17 cellular contexts compared by ENCODE assay signal in genomic region chr2:180717588-180717987, GRCh38.
DNase-seq lines count a peak whose midpoint lies in the region; FAIRE-seq and TF ChIP-seq lines count a peak whose summit lies in the region.
"Had no signal": no experiment of that assay in that cellular context is flagged by ENCODE, and none has a peak within 500 bp of the region (broad histone marks: within the 10 kb centered on the region; RNA-seq: fewer than 3 reads in every experiment).

No MANE protein-coding gene starts in this region.

- H3K9me1 ChIP-seq in keratinocyte (ENCODE audit: control insufficient read depth, extremely low read depth, insufficient read depth, low read length), result no peaks in the 10 kb centered on the region

- peak; percentile 45 for DNase-seq in M059J (ENCODE audit: low read depth)
- DNase-seq in WERI-Rb-1, result peak; percentile 15
- no peak for DNase-seq in keratinocyte (ENCODE audit: low read depth, low spot score)
- DNase-seq in NCI-H510A treated with DMSO at 0.1 percent for 48 hours (lab: John Stamatoyannopoulos, UW), result no peak
- DNase-seq in middle frontal gyrus (ENCODE audit: extremely low spot score, low spot score), result no peak
- no peak for DNase-seq in NCI-H1930 (lab: John Stamatoyannopoulos, UW)
- no peak for DNase-seq in NCI-H1694 (lab: John Stamatoyannopoulos, UW)
- DNase-seq: AML-193; CD4-positive, alpha-beta T cell; DMS79 treated with DMSO at 0.1 percent for 48 hours; EL; H9 had no signal

- dilution Hi-C loops in keratinocyte (cut with MboI; ENCODE audit: extremely low pct_ligation_motif_present, low sequenced_read_pairs), result no loop called here

- no peaks in the 10 kb centered on the region for H3K4me1 ChIP-seq in keratinocyte (ENCODE audit: control insufficient read depth, extremely low read depth, insufficient read depth, low read length)

- H3K4me3 ChIP-seq in WERI-Rb-1 (ENCODE audit: low read depth, low read length) (no peak overlapping the region), keratinocyte (ENCODE audit: control insufficient read depth in 2 of 3, extremely low read depth in 1 of 3, insufficient read depth in 2 of 3, low read depth in 1 of 3, low read length in 3 of 3) (no peak overlapping the region)
- H3K4me3 ChIP-seq: A549, GM12878 had no signal

- no peak overlapping the region for H3K9ac ChIP-seq in keratinocyte (ENCODE audit: control insufficient read depth, extremely low read depth, insufficient read depth, low read length)

- H2AFZ ChIP-seq in keratinocyte (ENCODE audit: control insufficient read depth, low read length), result no peak overlapping the region

- no peaks in the 10 kb centered on the region for H3K9me3 ChIP-seq in WERI-Rb-1 (ENCODE audit: severe bottlenecking)
- H3K9me3 ChIP-seq in keratinocyte (ENCODE audit: control insufficient read depth, low read depth, low read length), result no peaks in the 10 kb centered on the region

- H3K27ac ChIP-seq in WERI-Rb-1 (no peak overlapping the region), keratinocyte (ENCODE audit: control insufficient read depth, insufficient read depth, low read length) (no peak overlapping the region)
- H3K27ac ChIP-seq: A549, C4-2B had no signal

- H3K36me3 ChIP-seq in WERI-Rb-1 (no peaks in the 10 kb centered on the region), keratinocyte (ENCODE audit: control insufficient read depth in 2 of 2, extremely low read depth in 1 of 2, insufficient read depth in 2 of 2, low read length in 2 of 2) (no peaks in the 10 kb centered on the region)

- H3K79me2 ChIP-seq in keratinocyte (ENCODE audit: control insufficient read depth, insufficient read depth, low read length), result no peaks in the 10 kb centered on the region

- H4K20me1 ChIP-seq in keratinocyte (ENCODE audit: control insufficient read depth, extremely low read depth, insufficient read depth, low read length), result no peaks in the 10 kb centered on the region

- H3K27me3 ChIP-seq in WERI-Rb-1 (ENCODE audit: insufficient read depth, low read depth, severe bottlenecking), result no peaks in the 10 kb centered on the region
- H3K27me3 ChIP-seq in keratinocyte (ENCODE audit: control insufficient read depth, extremely low read depth, insufficient read depth, low read length), result no peaks in the 10 kb centered on the region

- FAIRE-seq in keratinocyte (lab: Jason Lieb, UNC), result peak; percentile 13
- FAIRE-seq: A549, GM12878, GM19239, H1 had no signal

- TF ChIP-seq CTCF in WERI-Rb-1 (IDR thresholded peaks at IDR 0.05; ENCODE audit: low read depth, low read length), result no peak
- TF ChIP-seq CTCF in keratinocyte (optimal IDR thresholded peaks at IDR 0.05 in 1 of 3, IDR thresholded peaks at IDR 0.05 in 1 of 3, conservative IDR thresholded peaks at IDR 0.05 in 1 of 3; ENCODE audit: extremely low read depth in 1 of 3, insufficient read depth in 2 of 3, low read length in 3 of 3), result no peak

- no peak overlapping the region for H3K4me2 ChIP-seq in keratinocyte (ENCODE audit: control insufficient read depth, extremely low read depth, insufficient read depth, low read depth, low read length)
- H3K4me2 ChIP-seq: A549 had no signal

Comparison
In these comparisons a context has a peak if more than half of its experiments do, and no peak if none do; other contexts are left out.
1. DNase-seq: peak in M059J (single experiment) and WERI-Rb-1 (single experiment); none in keratinocyte (single experiment), NCI-H510A treated with DMSO at 0.1 percent for 48 hours (single experiment), middle frontal gyrus (single experiment), NCI-H1930 (0 of 2) and NCI-H1694 (single experiment).